9 cellular contexts compared by ENCODE assay signal in genomic region chr9:91163773-91164471, GRCh38.
DNase-seq lines count a peak whose midpoint lies in the region; ATAC-seq and TF ChIP-seq lines count a peak whose summit lies in the region.
"Had no signal": no experiment of that assay in that cellular context is flagged by ENCODE, and none has a peak within 500 bp of the region (broad histone marks: within the 10 kb centered on the region; RNA-seq: fewer than 3 reads in every experiment).

No MANE protein-coding gene starts in this region.

- no peak overlapping the region for H2AFZ ChIP-seq in Loucy (ENCODE audit: low read length)
- H2AFZ ChIP-seq: parathyroid adenoma had no signal

- peaks cover 68% of the 10 kb centered on the region for H3K4me1 ChIP-seq in Loucy (ENCODE audit: insufficient read depth, low read length, poor library complexity, severe bottlenecking)
- peaks cover 23 to 59% (median 44%) of the 10 kb centered on the region in 6 donors for H3K4me1 ChIP-seq in spleen
- H3K4me1 ChIP-seq: parathyroid adenoma had no signal

- H3K4me3 ChIP-seq in Loucy (ENCODE audit: low read length, poor library complexity, severe bottlenecking) (peak overlapping the region; percentile 65), dorsolateral prefrontal cortex (no peak overlapping the region), spleen (peak overlapping the region in 1 of 8 donors; percentile 60)

- no peaks in the 10 kb centered on the region for H3K9me3 ChIP-seq in Loucy (ENCODE audit: insufficient read depth, low read depth, low read length)
- H3K9me3 ChIP-seq in spleen = no peaks in the 10 kb centered on the region

- no peak for TF ChIP-seq POLR2A in spleen (IDR thresholded peaks at IDR 0.05)

- H3K4me2 ChIP-seq in Loucy (ENCODE audit: low read depth, low read length, poor library complexity, severe bottlenecking) = peak overlapping the region; percentile 81

- no peaks in the 10 kb centered on the region for H3K36me3 Mint-ChIP-seq in chondrocyte (ENCODE audit: low read depth)

- peak overlapping the region in 31 of 59 donors; percentile 4 to 76 (median 38) for H3K27ac ChIP-seq in dorsolateral prefrontal cortex
- H3K27ac ChIP-seq in spleen = peak overlapping the region; percentile 48 to 88 (median 70)
- H3K27ac ChIP-seq: parathyroid adenoma had no signal

- peaks cover 24% of the 10 kb centered on the region; the same call in 1 of the 2 replicates for H3K79me2 ChIP-seq in Loucy (ENCODE audit: insufficient read depth, low read length)
- H3K79me2 ChIP-seq: parathyroid adenoma had no signal

- H3K4me1 Mint-ChIP-seq in chondrocyte (ENCODE audit: low read depth) = peaks cover 51% of the 10 kb centered on the region

- no peaks in the 10 kb centered on the region for H3K9me2 ChIP-seq in Loucy (replicated peaks; ENCODE audit: low read depth, low read length)

- H3K9ac ChIP-seq in Loucy (ENCODE audit: low read depth, low read length, poor library complexity, severe bottlenecking) = peak overlapping the region; percentile 84
- H3K9ac ChIP-seq: parathyroid adenoma had no signal

- H3K27me3 ChIP-seq in Loucy (ENCODE audit: insufficient read depth, low read length, poor library complexity, severe bottlenecking) (no peaks in the 10 kb centered on the region), dorsolateral prefrontal cortex (no peaks in the 10 kb centered on the region), spleen (replicated peaks in 1 of 7) (no peaks in the 10 kb centered on the region)

- H3F3A ChIP-seq in Loucy (ENCODE audit: low read depth) = peaks cover 16% of the 10 kb centered on the region

- H3K36me3 ChIP-seq in Loucy (ENCODE audit: insufficient read depth, low read length) (no peaks in the 10 kb centered on the region), spleen (no peaks in the 10 kb centered on the region)

- H3K27ac Mint-ChIP-seq in chondrocyte (ENCODE audit: unreplicated experiment) = no peak overlapping the region

- DNase-seq in dorsolateral prefrontal cortex (no peak), spleen (peak; percentile 89), chondrocyte (ENCODE audit: low spot score) (no peak), NCI-H128 (lab: John Stamatoyannopoulos, UW; ENCODE audit: unreplicated experiment) (no peak)
- DNase-seq: NCI-H187 had no signal

- intact Hi-C loops in dorsolateral prefrontal cortex (cut with DNase I) = no loop called here
- intact Hi-C loops in spleen (cut with DNase I; ENCODE audit: low total_unique reads) = no loop called here

- H3K27me3 Mint-ChIP-seq in chondrocyte (ENCODE audit: low read depth) = no peaks in the 10 kb centered on the region

- WGBS in spleen, 5 donors = 64 to 74% (median 70%) methylated on average over 16 to 17 of the region's 17 CpGs

- ATAC-seq in GM19463 (IDR thresholded peaks at IDR 0.05; ENCODE audit: unreplicated experiment) (peak; percentile 40), GM21447 (IDR thresholded peaks at IDR 0.05; ENCODE audit: unreplicated experiment) (no peak)

- H4K20me1 ChIP-seq in Loucy (ENCODE audit: insufficient read depth, low read length, poor library complexity, severe bottlenecking) = no peaks in the 10 kb centered on the region

- H3K4me3 Mint-ChIP-seq in chondrocyte (ENCODE audit: unreplicated experiment) = no peak overlapping the region

- TF ChIP-seq CTCF in Loucy (conservative IDR thresholded peaks at IDR 0.05; ENCODE audit: low read length) = no peak
- no peak for TF ChIP-seq CTCF in dorsolateral prefrontal cortex (IDR thresholded peaks at IDR 0.05 in 54 of 56, conservative IDR thresholded peaks at IDR 0.05 in 2 of 56; ENCODE audit: low read depth in 1 of 56, partially characterized antibody in 56 of 56)
- peak in 2 of 11 experiments; percentile 17 to 22 for TF ChIP-seq CTCF in spleen (IDR thresholded peaks at IDR 0.05 in 8 of 11, conservative IDR thresholded peaks at IDR 0.05 in 3 of 11)
- TF ChIP-seq CTCF in chondrocyte (IDR thresholded peaks at IDR 0.05) = no peak

- no peaks in the 10 kb centered on the region for H3K9me3 Mint-ChIP-seq in chondrocyte (ENCODE audit: low read depth)
